22 cellular contexts compared by ENCODE assay signal in genomic region chr2:121291251-121291580, GRCh38. TPM values are rescaled to one million over a fixed set of nuclear protein-coding genes. Genes with fewer than 3 reads are reported as not detected.
DNase-seq lines count a peak whose midpoint lies in the region; ATAC-seq, FAIRE-seq and TF ChIP-seq lines count a peak whose summit lies in the region.
"Had no signal": no experiment of that assay in that cellular context is flagged by ENCODE, and none has a peak within 500 bp of the region (broad histone marks: within the 10 kb centered on the region; RNA-seq: fewer than 3 reads in every experiment).

No MANE protein-coding gene starts in this region.

- dilution Hi-C loops in mammary epithelial cell (cut with HindIII; ENCODE audit: low sequenced_read_pairs) = no loop called here

- H3K9ac ChIP-seq in mammary epithelial cell (ENCODE audit: insufficient read depth, low read length) (no peak overlapping the region), K562 (ENCODE audit: insufficient read depth in 1 of 2, low read depth in 2 of 2, low read length in 2 of 2) (no peak overlapping the region)
- H3K9ac ChIP-seq: BLaER1 treated with 17β-estradiol and CSF1 and Interleukin-3, amounts not matched to agents 10 nM and 100 nM had no signal

- intact Hi-C loops in MCF 10A (cut with micrococcal nuclease) = no loop called here
- intact Hi-C loops in mammary epithelial cell (cut with micrococcal nuclease) = no loop called here
- intact Hi-C loops in K562 (cut with micrococcal nuclease) = no loop called here

- H3K79me2 ChIP-seq in mammary epithelial cell (ENCODE audit: insufficient read depth, low read length) (no peaks in the 10 kb centered on the region), K562 (ENCODE audit: control insufficient read depth, insufficient read depth, low read length) (no peaks in the 10 kb centered on the region)

- ATAC-seq in K562 = no peak
- ATAC-seq: A549; CD8-positive, alpha-beta T cell had no signal

- H3K27ac Mint-ChIP-seq in MCF 10A (ENCODE audit: low read depth, unreplicated experiment) (peak overlapping the region; percentile 63), osteocyte (ENCODE audit: unreplicated experiment) (no peak overlapping the region), type B pancreatic cell (no peak overlapping the region)
- H3K27ac Mint-ChIP-seq: B cell; CD4-positive, alpha-beta T cell; CD8-positive, alpha-beta T cell had no signal

- H3K4me3 Mint-ChIP-seq in MCF 10A (ENCODE audit: unreplicated experiment) (no peak overlapping the region), osteocyte (ENCODE audit: unreplicated experiment) (no peak overlapping the region), type B pancreatic cell (no peak overlapping the region)
- H3K4me3 Mint-ChIP-seq: B cell; CD4-positive, alpha-beta T cell; CD8-positive, alpha-beta T cell had no signal

- no TSS peak for BruUV-seq in MCF 10A (replicated peaks; lab: Mats Ljungman, UMichigan)
- BruUV-seq in mammary epithelial cell (replicated peaks; lab: Mats Ljungman, UMichigan) = no TSS peak
- no TSS peak for BruUV-seq in K562 (replicated peaks; lab: Mats Ljungman, UMichigan)

- DNase-seq in MCF 10A (ENCODE audit: unreplicated experiment) (no peak), mammary epithelial cell (no peak), K562 (ENCODE audit: extremely low read depth in 1 of 4, low spot score in 3 of 4) (no peak), osteocyte (ENCODE audit: extremely low spot score, unreplicated experiment) (peak; percentile 44), type B pancreatic cell (ENCODE audit: extremely low spot score, unreplicated experiment) (peak; percentile 22)
- DNase-seq in stimulated activated CD4-positive, alpha-beta T cell treated with anti-CD3 and anti-CD28 coated beads, Interleukin-2, amount 100 ng/mL, for 48 hours = no peak
- no peak for DNase-seq in activated T-cell treated with anti-CD3 and anti-CD28 coated beads, Interleukin-2, amount 50 U/mL, for 1 hour
- DNase-seq: AML-193; Caco-2; Calu3; CD4-positive, alpha-beta T cell; CD8-positive, alpha-beta T cell; DMS79 treated with DMSO at 0.1 percent for 48 hours; GF-D8 had no signal

- H3K9me3 ChIP-seq in mammary epithelial cell (replicated peaks; ENCODE audit: insufficient read depth, low read length) = no peaks in the 10 kb centered on the region
- H3K9me3 ChIP-seq in K562 (replicated peaks; ENCODE audit: control insufficient read depth, insufficient read depth, low read depth, low read length) = no peaks in the 10 kb centered on the region
- H3K9me3 ChIP-seq: A549, Caco-2 had no signal

- no peaks in the 10 kb centered on the region for H3K9me1 ChIP-seq in K562 (ENCODE audit: control insufficient read depth, insufficient read depth, low read length)

- POLR2A ChIA-PET in MCF 10A (lab: Yijun Ruan, JAX) (no interaction called here), K562 (lab: Yijun Ruan, JAX) (no interaction called here)

- peaks cover 12% of the 10 kb centered on the region for H3K4me1 Mint-ChIP-seq in MCF 10A (ENCODE audit: insufficient read depth, unreplicated experiment)
- H3K4me1 Mint-ChIP-seq in osteocyte (ENCODE audit: unreplicated experiment) = no peaks in the 10 kb centered on the region
- no peaks in the 10 kb centered on the region for H3K4me1 Mint-ChIP-seq in type B pancreatic cell (ENCODE audit: unreplicated experiment)
- H3K4me1 Mint-ChIP-seq: B cell had no signal

- H3K4me3 ChIP-seq in mammary epithelial cell (replicated peaks in 1 of 3; ENCODE audit: insufficient read depth in 1 of 3, low read depth in 2 of 3, low read length in 3 of 3) = no peak overlapping the region
- H3K4me3 ChIP-seq in K562 = no peak overlapping the region
- H3K4me3 ChIP-seq: A549; BLaER1 treated with 17β-estradiol and CSF1 and Interleukin-3, amounts not matched to agents 10 nM and 100 nM had no signal

- no peak for TF ChIP-seq POLR2A in K562 (conservative IDR thresholded peaks at IDR 0.05)

- no peaks in the 10 kb centered on the region for H3K4me1 ChIP-seq in mammary epithelial cell (ENCODE audit: insufficient read depth, low read length)
- no peaks in the 10 kb centered on the region for H3K4me1 ChIP-seq in K562 (replicated peaks in 1 of 2; ENCODE audit: control insufficient read depth in 2 of 2, insufficient read depth in 2 of 2, low read length in 2 of 2)
- H3K4me1 ChIP-seq: A549, Caco-2 had no signal

- TF ChIP-seq CTCF in MCF 10A (IDR thresholded peaks at IDR 0.05; ENCODE audit: unreplicated experiment) (no peak), mammary epithelial cell (conservative IDR thresholded peaks at IDR 0.05 in 1 of 2, IDR thresholded peaks at IDR 0.05 in 1 of 2; ENCODE audit: extremely low read depth in 1 of 2, insufficient read depth in 1 of 2, low read depth in 1 of 2, low read length in 2 of 2) (no peak), K562 (IDR thresholded peaks at IDR 0.05 in 2 of 3, conservative IDR thresholded peaks at IDR 0.05 in 1 of 3; ENCODE audit: insufficient read depth in 2 of 3, low read depth in 1 of 3, low read length in 3 of 3) (no peak), osteocyte (IDR thresholded peaks at IDR 0.05) (no peak), type B pancreatic cell (conservative IDR thresholded peaks at IDR 0.05) (no peak)

- TF ChIP-seq RAD21 in K562 (CRISPR knock-in tag; conservative IDR thresholded peaks at IDR 0.05 in 1 of 2, IDR thresholded peaks at IDR 0.05 in 1 of 2) = no peak

- no peaks in the 10 kb centered on the region for H3K27me3 Mint-ChIP-seq in MCF 10A (ENCODE audit: insufficient read depth, unreplicated experiment)
- H3K27me3 Mint-ChIP-seq in osteocyte (ENCODE audit: unreplicated experiment) = peaks cover 20% of the 10 kb centered on the region
- peaks cover 30% of the 10 kb centered on the region for H3K27me3 Mint-ChIP-seq in type B pancreatic cell

- H3K27ac ChIP-seq in mammary epithelial cell (ENCODE audit: insufficient read depth, low read depth, low read length) = no peak overlapping the region
- H3K27ac ChIP-seq in K562 (ENCODE audit: extremely low read depth, low read depth, low read length) = no peak overlapping the region
- H3K27ac ChIP-seq: 22Rv1; A549; BLaER1 treated with 17β-estradiol and CSF1 and Interleukin-3, amounts not matched to agents 10 nM and 100 nM; C4-2B had no signal

- no peak overlapping the region for H3K4me2 ChIP-seq in mammary epithelial cell (ENCODE audit: insufficient read depth, low read depth, low read length)
- H3K4me2 ChIP-seq in K562 (ENCODE audit: insufficient read depth, low read length) = no peak overlapping the region
- H3K4me2 ChIP-seq: A549; BLaER1 treated with 17β-estradiol and CSF1 and Interleukin-3, amounts not matched to agents 10 nM and 100 nM had no signal

- WGBS in mammary epithelial cell (ENCODE audit: low coverage, missing lambda C conversion rate) = 100% methylated on average over 3 of the region's 5 CpGs
- WGBS in K562 (ENCODE audit: insufficient coverage, low coverage, missing lambda C conversion rate) = 3% methylated on average over 5 of the region's 5 CpGs

- TF ChIP-seq EP300 in K562 (IDR thresholded peaks at IDR 0.05; ENCODE audit: low read length) = no peak

- CTCF ChIA-PET in MCF 10A (lab: Yijun Ruan, JAX) (interaction anchor here (1.2 kb wide), 1 partner anchor 206 kb away, joined by 3 read pairs; no protein-coding TSS in a partner anchor), mammary epithelial cell (lab: Charles Lee; ENCODE audit: low non-redundant PET) (no interaction called here), K562 (lab: Yijun Ruan, JAX; ENCODE audit: low intra/inter-chr PET ratio) (no interaction called here)

- H3K27me3 ChIP-seq in mammary epithelial cell (ENCODE audit: insufficient read depth, low read length) (no peaks in the 10 kb centered on the region), K562 (ENCODE audit: control insufficient read depth in 2 of 2, insufficient read depth in 2 of 2, low read length in 2 of 2) (peaks cover 14 to 38% of the 10 kb centered on the region in 2 experiments; a peak in 4 of 5 replicates)

- H2AFZ ChIP-seq in mammary epithelial cell (ENCODE audit: low read depth, low read length) = no peak overlapping the region
- H2AFZ ChIP-seq in K562 (ENCODE audit: low read depth, low read length) = no peak overlapping the region

- in situ Hi-C loops in mammary epithelial cell (cut with MboI; ENCODE audit: low sequenced_read_pairs in 2 of 2) = no loop called here
- in situ Hi-C loops in K562 (cut with MboI) = no loop called here

- H3K36me3 ChIP-seq in mammary epithelial cell (ENCODE audit: insufficient read depth, low read length) (no peaks in the 10 kb centered on the region), K562 (ENCODE audit: control insufficient read depth, insufficient read depth, low read length) (no peaks in the 10 kb centered on the region)
- H3K36me3 ChIP-seq: BLaER1 treated with 17β-estradiol and CSF1 and Interleukin-3, amounts not matched to agents 10 nM and 100 nM had no signal

- H3K36me3 Mint-ChIP-seq in MCF 10A (ENCODE audit: insufficient read depth, unreplicated experiment) = no peaks in the 10 kb centered on the region
- no peaks in the 10 kb centered on the region for H3K36me3 Mint-ChIP-seq in osteocyte (ENCODE audit: unreplicated experiment)
- H3K36me3 Mint-ChIP-seq in type B pancreatic cell = no peaks in the 10 kb centered on the region
- H3K36me3 Mint-ChIP-seq: CD8-positive, alpha-beta T cell had no signal

- H4K20me1 ChIP-seq in mammary epithelial cell (ENCODE audit: insufficient read depth, low read length) = no peaks in the 10 kb centered on the region
- no peaks in the 10 kb centered on the region for H4K20me1 ChIP-seq in K562 (replicated peaks; ENCODE audit: control insufficient read depth, insufficient read depth, low read length)
- H4K20me1 ChIP-seq: BLaER1 treated with 17β-estradiol and CSF1 and Interleukin-3, amounts not matched to agents 10 nM and 100 nM had no signal

- no peak for FAIRE-seq in K562 (lab: Jason Lieb, UNC)
- FAIRE-seq: A549, D721Med, G401.6, GM12891 had no signal

- H3K9me3 Mint-ChIP-seq in MCF 10A (ENCODE audit: unreplicated experiment) (no peaks in the 10 kb centered on the region), osteocyte (ENCODE audit: unreplicated experiment) (no peaks in the 10 kb centered on the region), type B pancreatic cell (no peaks in the 10 kb centered on the region)
- H3K9me3 Mint-ChIP-seq: CD4-positive, alpha-beta T cell; CD8-positive, alpha-beta T cell had no signal

RNA-seq across cellular contexts. Expression of gene TFCP2L1, which starts 6.2 kb away (rescaled TPM):
- total RNA-seq in MCF 10A (2022) (22.6 and 24.3 TPM in 2 replicates), mammary epithelial cell (100 to 1,000 TPM in 1 of 2 donors, 10 to 100 TPM in 1; 50.5 to 174 TPM), K562 (2014; rRNA removed) (0.45 and 0.49 TPM in 2 replicates), K562 (2014; rRNA removed; fragmentation: Illumina TruSeq; extraction: Trizol) (0.44 and 0.45 TPM in 2 replicates), K562 (2015; rRNA removed; fragmentation: Illumina TruSeq; extraction: Trizol) (0.34 and 0.36 TPM in 2 replicates), K562 (2021) (1.00 and 1.1 TPM in 2 replicates), osteocyte (not detected in 2 replicates), type B pancreatic cell (ENCODE audit: low replicate concordance) (3.0 and 4.6 TPM in 2 replicates)
- polyA plus RNA-seq in mammary epithelial cell (62.2 TPM), K562 (2011; rRNA removed) (0.26 and 0.54 TPM in 2 replicates), K562 (2014; fragmentation: Illumina TruSeq; extraction: Trizol) (0.51 and 0.58 TPM in 2 replicates), K562 (2014; fragmentation: Nextera tagmentation; extraction: Ambion mirVana) (under 1 TPM; 0.08 to 0.15 TPM), K562 (2014; rRNA removed) (0.42 and 0.74 TPM in 2 replicates)
- polyA minus RNA-seq in mammary epithelial cell = 543 TPM
- 0.83 and 0.92 TPM in 2 replicates for total RNA-seq in K562 (2011; cell fraction: chromatin; rRNA removed; ENCODE audit: low replicate concordance)
- 0.33 and 0.53 TPM in 2 replicates for total RNA-seq in K562 (2011; cell fraction: nucleolus; rRNA removed)
- total RNA-seq in K562 (2011; cell fraction: nucleoplasm; rRNA removed) = 0.73 and 1.1 TPM in 2 replicates
- 0.56 and 1.3 TPM in 2 replicates for polyA plus RNA-seq in K562 (2011; cell fraction: cytosol; rRNA removed)
- 0.87 and 1.6 TPM in 2 replicates for polyA plus RNA-seq in K562 (2011; cell fraction: nucleus; rRNA removed)
- polyA plus RNA-seq in K562 (2012) = 0.27 and 1.2 TPM in 2 replicates
- polyA minus RNA-seq in K562 (2011; rRNA and poly(A)+ RNA removed) = 0.51 and 0.74 TPM in 2 replicates
- polyA minus RNA-seq in K562 (2011; cell fraction: cytosol; rRNA and poly(A)+ RNA removed) = 0.48 and 0.73 TPM in 2 replicates
- 0.22 and 0.27 TPM in 2 replicates for polyA minus RNA-seq in K562 (2011; cell fraction: nucleus; rRNA and poly(A)+ RNA removed)
- total RNA-seq: B cell had no signal

Comparison
In these comparisons a context has a peak if more than half of its experiments do, and no peak if none do; other contexts are left out.
1. DNase-seq: peak in osteocyte (single experiment) and type B pancreatic cell (single experiment); none in MCF 10A (single experiment), mammary epithelial cell (single experiment), K562 (0 of 4), stimulated activated CD4-positive, alpha-beta T cell treated with anti-CD3 and anti-CD28 coated beads, Interleukin-2, amount 100 ng/mL, for 48 hours (0 of 2) and activated T-cell treated with anti-CD3 and anti-CD28 coated beads, Interleukin-2, amount 50 U/mL, for 1 hour (single experiment).